ENCODE assay signal across 11 cellular contexts in genomic region chr9:112792670-112793069, GRCh38. TPM values are rescaled to one million over a fixed set of nuclear protein-coding genes. Genes with fewer than 3 reads are reported as not detected.
A peak's percentile ranks its signal among the peaks of the same experiment; 100 is the strongest.
DNase-seq lines count a peak whose midpoint lies in the region; ATAC-seq and TF ChIP-seq lines count a peak whose summit lies in the region.
"Had no signal": no experiment of that assay in that cellular context is flagged by ENCODE, and none has a peak within 500 bp of the region (broad histone marks: within the 10 kb centered on the region; RNA-seq: fewer than 3 reads in every experiment).

No MANE protein-coding gene starts in this region.

- H3K4me1 Mint-ChIP-seq in central memory CD8-positive, alpha-beta T cell = peaks cover 57% of the 10 kb centered on the region

- no peak for ATAC-seq in activated naive CD4-positive, alpha-beta T cell treated with anti-CD3 and anti-CD28 coated beads, Interleukin-2, amount 50 U/mL, for 72 hours
- ATAC-seq in central memory CD8-positive, alpha-beta T cell (replicated peaks; ENCODE audit: extremely low read depth, poor library complexity, severe bottlenecking) = no peak

- no peak for DNase-seq in activated naive CD4-positive, alpha-beta T cell treated with anti-CD3 and anti-CD28 coated beads, Interleukin-2, amount 50 U/mL, for 72 hours (ENCODE audit: low spot score in 2 of 2)
- DNase-seq in activated naive CD4-positive, alpha-beta T cell treated with Interleukin-2 at 50 U/mL for 16 hours = no peak
- DNase-seq in central memory CD8-positive, alpha-beta T cell (ENCODE audit: low spot score in 2 of 2) = no peak
- DNase-seq in mucosa of gallbladder (ENCODE audit: low spot score) (no peak), NCI-H2107 (lab: John Stamatoyannopoulos, UW) (no peak), foreskin fibroblast (no peak)

- H3K4me3 Mint-ChIP-seq in central memory CD8-positive, alpha-beta T cell = no peak overlapping the region
- H3K4me3 Mint-ChIP-seq: CD8-positive, alpha-beta T cell; IgD-negative memory B cell had no signal

- H3K4me1 ChIP-seq in HEK293 (ENCODE audit: control insufficient read depth, insufficient read depth, low read length) = no peaks in the 10 kb centered on the region

- no peaks in the 10 kb centered on the region for H3K27me3 Mint-ChIP-seq in central memory CD8-positive, alpha-beta T cell
- H3K27me3 Mint-ChIP-seq: IgD-negative memory B cell had no signal

- CTCF ChIA-PET in HEK293 (lab: Yijun Ruan, JAX) = interaction anchor here (0.6 to 1.8 kb wide), 17 partner anchors 8 to 701 kb away, joined by 3 to 9 read pairs (median 4); partner anchors contain the start of gene INIP

- no peak overlapping the region for H3K4me3 ChIP-seq in HEK293 (ENCODE audit: low read depth, low read length)
- H3K4me3 ChIP-seq in foreskin fibroblast (ENCODE audit: low read depth in 1 of 2, low read length in 2 of 2) = no peak overlapping the region
- H3K4me3 ChIP-seq: BLaER1 treated with 17β-estradiol and CSF1 and Interleukin-3, amounts not matched to agents 10 nM and 100 nM; HAP-1 had no signal

- H3K9me3 ChIP-seq in HEK293 (ENCODE audit: control insufficient read depth, insufficient read depth, low read depth, low read length) = no peaks in the 10 kb centered on the region
- H3K9me3 ChIP-seq: BLaER1 treated with 17β-estradiol and CSF1 and Interleukin-3, amounts not matched to agents 10 nM and 100 nM; HAP-1 had no signal

- POLR2A ChIA-PET in HEK293 (lab: Yijun Ruan, JAX) = interaction anchor here (1.4 kb wide), 1 partner anchor 75 kb away, joined by 6 read pairs; the partner anchor contains the start of gene INIP

- H3K9me3 Mint-ChIP-seq in activated naive CD4-positive, alpha-beta T cell treated with anti-CD3 and anti-CD28 coated beads, Interleukin-2, amount 50 U/mL, for 72 hours = no peaks in the 10 kb centered on the region
- no peaks in the 10 kb centered on the region for H3K9me3 Mint-ChIP-seq in central memory CD8-positive, alpha-beta T cell
- H3K9me3 Mint-ChIP-seq: CD8-positive, alpha-beta T cell; IgD-negative memory B cell had no signal

- no peaks in the 10 kb centered on the region for H3K36me3 ChIP-seq in HEK293 (ENCODE audit: control insufficient read depth in 2 of 2, insufficient read depth in 1 of 2, low read length in 2 of 2)
- H3K36me3 ChIP-seq: HAP-1 had no signal

- TF ChIP-seq CTCF in HEK293 (tag by site-specific recombination; IDR thresholded peaks at IDR 0.05) (no peak), foreskin fibroblast (IDR thresholded peaks at IDR 0.05; ENCODE audit: low read depth, low read length) (no peak)

- H3K36me3 Mint-ChIP-seq in activated naive CD4-positive, alpha-beta T cell treated with anti-CD3 and anti-CD28 coated beads, Interleukin-2, amount 50 U/mL, for 72 hours = no peaks in the 10 kb centered on the region
- peaks cover 3% of the 10 kb centered on the region for H3K36me3 Mint-ChIP-seq in central memory CD8-positive, alpha-beta T cell (ENCODE audit: insufficient read depth)
- H3K36me3 Mint-ChIP-seq: CD8-positive, alpha-beta T cell; IgD-negative memory B cell had no signal

- H3K27ac Mint-ChIP-seq in activated naive CD4-positive, alpha-beta T cell treated with anti-CD3 and anti-CD28 coated beads, Interleukin-2, amount 50 U/mL, for 72 hours = peak overlapping the region; percentile 36 to 90
- H3K27ac Mint-ChIP-seq in central memory CD8-positive, alpha-beta T cell (ENCODE audit: low read depth) = peak overlapping the region; percentile 81
- H3K27ac Mint-ChIP-seq: IgD-negative memory B cell had no signal

- no peak overlapping the region for H3K27ac ChIP-seq in HEK293 (ENCODE audit: extremely low read depth, low read depth, low read length)
- H3K27ac ChIP-seq: BLaER1 treated with 17β-estradiol and CSF1 and Interleukin-3, amounts not matched to agents 10 nM and 100 nM had no signal

TF ChIP-seq in HEK293, 187 proteins besides CTCF, POLR2A, EP300 and RAD21:
- TF ChIP-seq PRDM1 (tag by site-specific recombination; IDR thresholded peaks at IDR 0.05) = peak; percentile 92
- no peak for TF ChIP-seq ZNF571 (tag by site-specific recombination; IDR thresholded peaks at IDR 0.05)

RNA-seq across cellular contexts. Expression of gene SNX30, which starts 42.1 kb away (rescaled TPM):
- 1 to 10 TPM; 5.6 to 7.9 TPM for total RNA-seq in activated naive CD4-positive, alpha-beta T cell treated with anti-CD3 and anti-CD28 coated beads, Interleukin-2, amount 50 U/mL, for 72 hours
- total RNA-seq in mucosa of gallbladder = 8.9 TPM
